ENCODE assay signal across 11 cellular contexts in genomic region chr6:2859325-2859700, GRCh38. TPM values are rescaled to one million over a fixed set of nuclear protein-coding genes. Genes with fewer than 3 reads are reported as not detected.
DNase-seq lines count a peak whose midpoint lies in the region; ATAC-seq and TF ChIP-seq lines count a peak whose summit lies in the region.
"Had no signal": no experiment of that assay in that cellular context is flagged by ENCODE, and none has a peak within 500 bp of the region (broad histone marks: within the 10 kb centered on the region; RNA-seq: fewer than 3 reads in every experiment).

No MANE protein-coding gene starts in this region.

- H3K36me3 Mint-ChIP-seq in activated naive CD8-positive, alpha-beta T cell treated with anti-CD3 and anti-CD28 coated beads, Interleukin-2, amount 10 ng/mL, durations not matched to agents 7 days and 5 days, result peaks cover 25% of the 10 kb centered on the region
- H3K36me3 Mint-ChIP-seq in neural crest cell (ENCODE audit: low read depth), result peaks cover 3% of the 10 kb centered on the region

- H3K4me2 ChIP-seq in BLaER1 (peak overlapping the region; percentile 71), HCT116 (ENCODE audit: low read length) (peak overlapping the region; percentile 79)

- RAD21 ChIA-PET in HCT116 (lab: Charles Lee; ENCODE audit: low non-redundant PET in 1 of 2, low total read pairs in 2 of 2, uncharacterized antibody in 2 of 2, unreplicated experiment in 2 of 2), result no interaction called here

- H3K4me1 ChIP-seq in BLaER1 (peaks cover 64% of the 10 kb centered on the region), HCT116 (ENCODE audit: control insufficient read depth in 1 of 2, insufficient read depth in 2 of 2, low read length in 2 of 2) (peaks cover 42 to 61% of the 10 kb centered on the region in 2 experiments)

- peak overlapping the region; percentile 79 for H3K27ac ChIP-seq in BLaER1
- peak overlapping the region; percentile 90 for H3K27ac ChIP-seq in HCT116 (ENCODE audit: low read depth, low read length)
- H3K27ac ChIP-seq in RWPE1, result no peak overlapping the region
- H3K27ac ChIP-seq: C4-2B had no signal

- H2AFZ ChIP-seq in HCT116 (ENCODE audit: low read depth, low read length, poor library complexity, severe bottlenecking), result no peak overlapping the region

- H3K9me2 ChIP-seq in HCT116 (ENCODE audit: insufficient read depth), result no peaks in the 10 kb centered on the region

- no TSS peak for BruUV-seq in HCT116 (replicated peaks; lab: Mats Ljungman, UMichigan)

- no peak overlapping the region; the same call in 1 of the 2 replicates for H3K4me3 ChIP-seq in BLaER1
- no peak overlapping the region for H3K4me3 ChIP-seq in HCT116 (replicated peaks in 1 of 2; ENCODE audit: low read depth in 1 of 2, low read length in 2 of 2)

- no peak for TF ChIP-seq POLR2A in HCT116 (IDR thresholded peaks at IDR 0.05; ENCODE audit: borderline replicate concordance, extremely low read depth, insufficient read depth, insufficient read length)

- H3K36me3 ChIP-seq in BLaER1 (no peaks in the 10 kb centered on the region), HCT116 (ENCODE audit: control insufficient read depth in 1 of 2, insufficient read depth in 2 of 2, low read length in 2 of 2) (no peaks in the 10 kb centered on the region)

- intact Hi-C loops in HCT116 (cut with micrococcal nuclease), result no loop called here

- no peaks in the 10 kb centered on the region for H3K79me2 ChIP-seq in HCT116 (ENCODE audit: insufficient read depth, low read length)

- ATAC-seq in HCT116 (no peak), GM21526 (IDR thresholded peaks at IDR 0.05; ENCODE audit: low FRiP score, unreplicated experiment) (no peak)
- ATAC-seq in activated naive CD8-positive, alpha-beta T cell treated with anti-CD3 and anti-CD28 coated beads, Interleukin-2, amount 10 ng/mL, durations not matched to agents 7 days and 5 days (ENCODE audit: low read depth), result no peak

- H3K4me3 Mint-ChIP-seq in activated naive CD8-positive, alpha-beta T cell treated with anti-CD3 and anti-CD28 coated beads, Interleukin-2, amount 10 ng/mL, durations not matched to agents 7 days and 5 days, result peak overlapping the region; percentile 90
- H3K4me3 Mint-ChIP-seq in neural crest cell, result no peak overlapping the region

- H3K9me3 ChIP-seq in BLaER1 (peaks cover 10% of the 10 kb centered on the region; the same call in 1 of the 2 replicates), HCT116 (ENCODE audit: control insufficient read depth in 1 of 2, insufficient read depth in 1 of 2, low read depth in 1 of 2, low read length in 2 of 2) (no peaks in the 10 kb centered on the region)

- H4K20me1 ChIP-seq in BLaER1 (no peaks in the 10 kb centered on the region), HCT116 (ENCODE audit: insufficient read depth) (no peaks in the 10 kb centered on the region)

- peaks cover 84% of the 10 kb centered on the region for H3K4me1 Mint-ChIP-seq in activated naive CD8-positive, alpha-beta T cell treated with anti-CD3 and anti-CD28 coated beads, Interleukin-2, amount 10 ng/mL, durations not matched to agents 7 days and 5 days
- H3K4me1 Mint-ChIP-seq in neural crest cell, result peaks cover 56% of the 10 kb centered on the region

- no peak for TF ChIP-seq RAD21 in HCT116 (IDR thresholded peaks at IDR 0.05; ENCODE audit: low read depth)

- TF ChIP-seq CTCF in HCT116 (IDR thresholded peaks at IDR 0.05 in 2 of 3, conservative IDR thresholded peaks at IDR 0.05 in 1 of 3; ENCODE audit: borderline replicate concordance in 1 of 3, insufficient read depth in 1 of 3, low read depth in 2 of 3, low read length in 2 of 3) (no peak), neural crest cell (conservative IDR thresholded peaks at IDR 0.05) (no peak), RWPE1 (conservative IDR thresholded peaks at IDR 0.05; ENCODE audit: low read depth) (no peak)

- CTCF ChIA-PET in HCT116 (lab: Charles Lee), result no interaction called here
- CTCF ChIA-PET in RWPE1 (lab: Yijun Ruan, JAX), result no interaction called here

- H3K27me3 ChIP-seq in BLaER1, result no peaks in the 10 kb centered on the region
- no peaks in the 10 kb centered on the region for H3K27me3 ChIP-seq in HCT116 (ENCODE audit: insufficient read depth, low read length)

- DNase-seq in HCT116 (ENCODE audit: low read depth, low spot score) (no peak), neural crest cell (ENCODE audit: low read depth, low spot score) (no peak), RWPE1 (ENCODE audit: low spot score) (no peak), CD1c-positive myeloid dendritic cell (ENCODE audit: extremely low spot score) (no peak), dedifferentiated amniotic fluid mesenchymal stem cell (ENCODE audit: extremely low spot score) (no peak)
- DNase-seq in activated naive CD8-positive, alpha-beta T cell treated with anti-CD3 and anti-CD28 coated beads, Interleukin-2, amount 10 ng/mL, durations not matched to agents 7 days and 5 days, result no peak
- DNase-seq: caudate nucleus, NCI-H446 had no signal

- POLR2A ChIA-PET in HCT116 (lab: Charles Lee) (interaction anchor here (2.4 kb wide), 1 partner anchor 9 kb away, joined by 18 read pairs; no protein-coding TSS in a partner anchor), RWPE1 (lab: Yijun Ruan, JAX; ENCODE audit: low non-redundant PET) (no interaction called here)
- POLR2A ChIA-PET in activated naive CD8-positive, alpha-beta T cell treated with anti-CD3 and anti-CD28 coated beads, Interleukin-2, amount 10 ng/mL, durations not matched to agents 7 days and 5 days (lab: Charles Lee), result interaction anchor here (1.0 to 3.0 kb wide), 11 partner anchors 10 to 130 kb away, joined by 3 to 39 read pairs (median 16); partner anchors contain the start of genes SERPINB1 and SERPINB9

- H3K9ac ChIP-seq in BLaER1 (no peak overlapping the region), HCT116 (ENCODE audit: low read length) (peak overlapping the region; percentile 68; the same call in 1 of the 2 replicates)

- H3K27me3 Mint-ChIP-seq in activated naive CD8-positive, alpha-beta T cell treated with anti-CD3 and anti-CD28 coated beads, Interleukin-2, amount 10 ng/mL, durations not matched to agents 7 days and 5 days, result no peaks in the 10 kb centered on the region
- H3K27me3 Mint-ChIP-seq in neural crest cell (ENCODE audit: low read depth), result no peaks in the 10 kb centered on the region

- peaks cover 4% of the 10 kb centered on the region for H3K9me3 Mint-ChIP-seq in activated naive CD8-positive, alpha-beta T cell treated with anti-CD3 and anti-CD28 coated beads, Interleukin-2, amount 10 ng/mL, durations not matched to agents 7 days and 5 days
- peaks cover 3% of the 10 kb centered on the region for H3K9me3 Mint-ChIP-seq in neural crest cell

- peak overlapping the region; percentile 100 for H3K27ac Mint-ChIP-seq in activated naive CD8-positive, alpha-beta T cell treated with anti-CD3 and anti-CD28 coated beads, Interleukin-2, amount 10 ng/mL, durations not matched to agents 7 days and 5 days
- peak overlapping the region; percentile 93 for H3K27ac Mint-ChIP-seq in neural crest cell (ENCODE audit: unreplicated experiment)

TF ChIP-seq in HCT116, 20 proteins besides CTCF, POLR2A, EP300 and RAD21 (continues in another document):
- TF ChIP-seq SP1 (IDR thresholded peaks at IDR 0.05; ENCODE audit: low read depth) (no peak), JUND (IDR thresholded peaks at IDR 0.05) (no peak), EGR1 (IDR thresholded peaks at IDR 0.05; ENCODE audit: low read depth) (no peak), YY1 (IDR thresholded peaks at IDR 0.05; ENCODE audit: extremely low read depth, insufficient replicate concordance, low read depth, low read length) (no peak), REST (IDR thresholded peaks at IDR 0.05; ENCODE audit: low read depth) (no peak), ATF3 (IDR thresholded peaks at IDR 0.05) (no peak), POLR2AphosphoS5 (IDR thresholded peaks at IDR 0.05; ENCODE audit: low read depth, low read length) (no peak), EZH2 (IDR thresholded peaks at IDR 0.05) (no peak), ZNF274 (IDR thresholded peaks at IDR 0.05; ENCODE audit: low read depth, low read length) (no peak), ELF1 (IDR thresholded peaks at IDR 0.05; ENCODE audit: borderline replicate concordance, low read depth) (no peak), TCF7L2 (IDR thresholded peaks at IDR 0.05; ENCODE audit: borderline replicate concordance, extremely low read depth, insufficient read depth, insufficient read length) (no peak)

RNA-seq across cellular contexts. Expression of gene SERPINB1, which starts 17.6 kb away (rescaled TPM):
- total RNA-seq in HCT116 (2021; ENCODE audit: unreplicated experiment) (73.2 TPM), neural crest cell (7.2 and 8.2 TPM in 2 replicates)
- polyA plus RNA-seq in HCT116 (2012), result 71.4 and 74.9 TPM in 2 replicates
- total RNA-seq in activated naive CD8-positive, alpha-beta T cell treated with anti-CD3 and anti-CD28 coated beads, Interleukin-2, amount 10 ng/mL, durations not matched to agents 7 days and 5 days, result 10 to 100 TPM; 58.6 to 59.8 TPM

RNA-seq across cellular contexts. Expression of gene SERPINB9, which starts 43.8 kb away (rescaled TPM):
- total RNA-seq in HCT116 (2021; ENCODE audit: unreplicated experiment) (31.5 TPM), neural crest cell (9.2 and 9.4 TPM in 2 replicates)
- polyA plus RNA-seq in HCT116 (2012), result 18.2 and 23.9 TPM in 2 replicates
- 10 to 100 TPM; 56.4 to 56.8 TPM for total RNA-seq in activated naive CD8-positive, alpha-beta T cell treated with anti-CD3 and anti-CD28 coated beads, Interleukin-2, amount 10 ng/mL, durations not matched to agents 7 days and 5 days
